Comparison of ENCODE assay signal across 18 cellular contexts in genomic region chr5:51095481-51095880, GRCh38.
A peak's percentile ranks its signal among the peaks of the same experiment; 100 is the strongest.
DNase-seq lines count a peak whose midpoint lies in the region; ATAC-seq and TF ChIP-seq lines count a peak whose summit lies in the region.
"Had no signal": no experiment of that assay in that cellular context is flagged by ENCODE, and none has a peak within 500 bp of the region (broad histone marks: within the 10 kb centered on the region; RNA-seq: fewer than 3 reads in every experiment).

No MANE protein-coding gene starts in this region.

- H3K79me2 ChIP-seq in mesendoderm (ENCODE audit: control insufficient read depth, insufficient read depth, low read length): no peaks in the 10 kb centered on the region

- H3K4me3 ChIP-seq in mesendoderm (ENCODE audit: low read length) (no peak overlapping the region), uterus (no peak overlapping the region)
- H3K4me3 ChIP-seq: BLaER1 had no signal

- no peak overlapping the region for H3K9ac ChIP-seq in mesendoderm (ENCODE audit: low read length)
- H3K9ac ChIP-seq: BLaER1 had no signal

- H4K5ac ChIP-seq in mesendoderm (ENCODE audit: low read length): no peak overlapping the region

- H3K4me1 ChIP-seq in mesendoderm (ENCODE audit: control insufficient read depth, low read depth, low read length) (no peaks in the 10 kb centered on the region), uterus (no peaks in the 10 kb centered on the region)
- H3K4me1 ChIP-seq: BLaER1, Caco-2 had no signal

- peaks cover 5% of the 10 kb centered on the region for H3K9me3 Mint-ChIP-seq in progenitor cell of endocrine pancreas (ENCODE audit: low read depth)

- H3K4ac ChIP-seq in mesendoderm (ENCODE audit: low read depth, low read length): peak overlapping the region; percentile 31

- no peak overlapping the region for H3K18ac ChIP-seq in mesendoderm (ENCODE audit: low read length)

- H2AK5ac ChIP-seq in mesendoderm (ENCODE audit: low read length): no peak overlapping the region

- no peak overlapping the region for H3K4me2 ChIP-seq in mesendoderm (ENCODE audit: low read length)
- H3K4me2 ChIP-seq: BLaER1 had no signal

- H3K27me3 Mint-ChIP-seq in progenitor cell of endocrine pancreas: no peaks in the 10 kb centered on the region
- H3K27me3 Mint-ChIP-seq: CD8-positive, alpha-beta memory T cell had no signal

- H3K79me1 ChIP-seq in mesendoderm (ENCODE audit: low read length): no peaks in the 10 kb centered on the region

- DNase-seq in NCI-H146 (lab: John Stamatoyannopoulos, UW) (peak; percentile 50), NCI-H146 treated with DMSO at 0.1 percent for 48 hours (lab: John Stamatoyannopoulos, UW; ENCODE audit: unreplicated experiment) (no peak), ecto neural progenitor cell (ENCODE audit: low spot score) (peak; percentile 81), mesendoderm (peak; percentile 64), progenitor cell of endocrine pancreas (ENCODE audit: low spot score, unreplicated experiment) (no peak), uterus (no peak)
- DNase-seq: AML-193; Caco-2; CD8-positive, alpha-beta memory T cell; DMS53; GF-D8; GOT3; HCEC 1CT; HFFc6 had no signal

- H2BK5ac ChIP-seq in mesendoderm (ENCODE audit: low read length): no peak overlapping the region

- H4K8ac ChIP-seq in mesendoderm (ENCODE audit: low read depth, low read length): no peak overlapping the region

- no peak overlapping the region for H3K23ac ChIP-seq in mesendoderm (ENCODE audit: low read length)

- TF ChIP-seq CTCF in progenitor cell of endocrine pancreas (IDR thresholded peaks at IDR 0.05; ENCODE audit: unreplicated experiment): no peak
- no peak for TF ChIP-seq CTCF in uterus (IDR thresholded peaks at IDR 0.05)

- H3K9me3 ChIP-seq in uterus: no peaks in the 10 kb centered on the region
- H3K9me3 ChIP-seq: BLaER1, Caco-2 had no signal

- no peaks in the 10 kb centered on the region for H3K36me3 Mint-ChIP-seq in progenitor cell of endocrine pancreas (ENCODE audit: insufficient read depth)
- H3K36me3 Mint-ChIP-seq: CD8-positive, alpha-beta memory T cell had no signal

- peaks cover 25% of the 10 kb centered on the region for H3K4me1 Mint-ChIP-seq in progenitor cell of endocrine pancreas (ENCODE audit: low read depth)
- H3K4me1 Mint-ChIP-seq: CD8-positive, alpha-beta memory T cell had no signal

- TF ChIP-seq POLR2A in uterus (IDR thresholded peaks at IDR 0.05): no peak

- H3K27ac ChIP-seq in mesendoderm (ENCODE audit: low read depth, low read length) (no peak overlapping the region), uterus (no peak overlapping the region)
- H3K27ac ChIP-seq: 22Rv1, BLaER1 had no signal

- intact Hi-C loops in uterus (cut with DNase I; ENCODE audit: low total_unique reads): no loop called here

- H2BK120ac ChIP-seq in mesendoderm (ENCODE audit: low read depth, low read length): no peak overlapping the region

- peak overlapping the region; percentile 56 for H3K27ac Mint-ChIP-seq in progenitor cell of endocrine pancreas
- H3K27ac Mint-ChIP-seq: CD8-positive, alpha-beta memory T cell; HFFc6 had no signal

- ATAC-seq in GM18870 (IDR thresholded peaks at IDR 0.05; ENCODE audit: unreplicated experiment): no peak
- ATAC-seq in GM18909 (IDR thresholded peaks at IDR 0.05; ENCODE audit: poor library complexity, unreplicated experiment): no peak

- WGBS in mesendoderm (ENCODE audit: extremely low coverage, insufficient coverage, low lambda C conversion rate): no CpG with 5 or more reads among the region's 8 CpGs

- no peaks in the 10 kb centered on the region for H3K27me3 ChIP-seq in mesendoderm (ENCODE audit: insufficient read depth, low read length, poor library complexity)
- no peaks in the 10 kb centered on the region for H3K27me3 ChIP-seq in uterus
- H3K27me3 ChIP-seq: BLaER1 had no signal

- no peak overlapping the region for H3K4me3 Mint-ChIP-seq in progenitor cell of endocrine pancreas (ENCODE audit: low read depth)
- H3K4me3 Mint-ChIP-seq: CD8-positive, alpha-beta memory T cell; HFFc6 had no signal

- H3K36me3 ChIP-seq in mesendoderm (ENCODE audit: control insufficient read depth, insufficient read depth, low read length) (no peaks in the 10 kb centered on the region), uterus (no peaks in the 10 kb centered on the region)
- H3K36me3 ChIP-seq: BLaER1 had no signal

- H3K56ac ChIP-seq in mesendoderm (ENCODE audit: low read length): no peak overlapping the region

- no peak overlapping the region for H2BK15ac ChIP-seq in mesendoderm (replicated peaks; ENCODE audit: low read depth)

Comparison
In these comparisons a context has a peak if more than half of its experiments do, and no peak if none do; other contexts are left out.
1. DNase-seq: peak in NCI-H146 (single experiment), ecto neural progenitor cell (single experiment) and mesendoderm (single experiment); none in NCI-H146 treated with DMSO at 0.1 percent for 48 hours (single experiment), progenitor cell of endocrine pancreas (single experiment) and uterus (0 of 2).